In the genomic region with DNA sequence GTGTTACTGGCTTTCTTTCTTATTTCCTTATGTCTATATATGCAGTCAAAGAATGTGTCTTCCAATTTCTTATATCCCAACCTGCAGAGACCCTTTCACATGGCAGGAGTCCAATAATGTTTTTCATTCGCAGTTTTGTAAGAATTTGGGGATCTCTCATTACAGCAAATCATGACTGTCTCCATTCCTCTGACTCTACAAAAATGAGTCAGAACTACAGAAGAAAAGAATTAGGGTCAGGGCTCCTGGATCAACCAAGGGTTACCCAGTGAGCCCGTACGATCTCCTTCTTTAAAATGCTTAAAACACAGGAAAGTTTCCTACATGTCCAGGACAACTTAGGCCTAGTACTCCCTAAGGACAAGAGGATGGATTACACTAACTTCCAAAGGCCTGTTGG, we compare ENCODE assay signal across 33 cellular contexts.
"Had no signal": no experiment of that assay in that cellular context is flagged by ENCODE, and none has a peak within 500 bp of the region (broad histone marks: within the 10 kb centered on the region; RNA-seq: fewer than 3 reads in every experiment).

No MANE protein-coding gene starts in this region.

- H3K4me3 ChIP-seq: adrenal gland, body of pancreas, esophagus squamous epithelium, gastrocnemius medialis, heart left ventricle had no signal

- H3K4me1 Mint-ChIP-seq: activated B cell treated with CpG ODN at 0.5 μM for 24 hours; activated naive CD4-positive, alpha-beta T cell treated with anti-CD3 and anti-CD28 coated beads, Interleukin-2, amount 50 U/mL, for 24 hours; activated naive CD8-positive, alpha-beta T cell treated with anti-CD3 and anti-CD28 coated beads, Interleukin-2, amount 50 U/mL, for 24 hours had no signal

- H3K36me3 Mint-ChIP-seq: activated CD4-positive, alpha-beta memory T cell treated with anti-CD3 and anti-CD28 coated beads for 36 hours; activated CD8-positive, alpha-beta memory T cell treated with anti-CD3 and anti-CD28 coated beads, Interleukin-2, amount 10 ng/mL, durations not matched to agents 7 days and 5 days; activated naive CD4-positive, alpha-beta T cell treated with anti-CD3 and anti-CD28 coated beads, Interleukin-2, amount 50 U/mL, for 24 hours; activated naive CD8-positive, alpha-beta T cell treated with anti-CD3 and anti-CD28 coated beads for 36 hours had no signal

- DNase-seq: activated B cell treated with CpG ODN at 0.5 μM for 24 hours; activated CD4-positive, alpha-beta memory T cell treated with anti-CD3 and anti-CD28 coated beads for 36 hours; activated CD4-positive, alpha-beta T cell treated with anti-CD3 and anti-CD28 coated beads for 48 hours; activated CD4-positive, alpha-beta T cell treated with anti-CD3 and anti-CD28 coated beads, Interleukin-2, amount 50 U/mL, for 1 hour; activated CD8-positive, alpha-beta memory T cell treated with anti-CD3 and anti-CD28 coated beads, Interleukin-2, amount 10 ng/mL, durations not matched to agents 7 days and 5 days; activated CD8-positive, alpha-beta memory T cell treated with anti-CD3 and anti-CD28 coated beads, Interleukin-2, amount 50 U/mL, for 4 hours; activated CD8-positive, alpha-beta T cell treated with anti-CD3 and anti-CD28 coated beads, Interleukin-2, amount 10 ng/mL, durations not matched to agents 7 days and 5 days; activated effector memory CD4-positive, alpha-beta T cell treated with anti-CD3 and anti-CD28 coated beads, Interleukin-2, amount 50 U/mL, for 16 hours; activated naive CD4-positive, alpha-beta T cell treated with anti-CD3 and anti-CD28 coated beads for 36 hours; activated naive CD8-positive, alpha-beta T cell treated with anti-CD3 and anti-CD28 coated beads for 36 hours; activated naive CD8-positive, alpha-beta T cell treated with anti-CD3 and anti-CD28 coated beads, Interleukin-2, amount 50 U/mL, for 24 hours; activated T-cell treated with anti-CD3 and anti-CD28 coated beads, Interleukin-2, amount 50 U/mL, for 1 hour; activated T-cell treated with anti-CD3 and anti-CD28 coated beads, Interleukin-2, amount 50 U/mL, for 48 hours; adrenal gland; amygdala; body of pancreas; caudate nucleus; cortex of kidney; effector CD8-positive, alpha-beta T cell; esophagus squamous epithelium; foreskin keratinocyte; gastrocnemius medialis; glutamatergic neuron; heart left ventricle; T-helper 1 cell; T-helper 17 cell; T1000; WERI-Rb-1 had no signal

- H3K27ac ChIP-seq: adrenal gland, body of pancreas, epithelial cell of prostate, esophagus squamous epithelium, foreskin keratinocyte, gastrocnemius medialis, heart left ventricle, WERI-Rb-1 had no signal

- H3K36me3 ChIP-seq: adrenal gland, esophagus squamous epithelium, gastrocnemius medialis, heart left ventricle, WERI-Rb-1 had no signal

- H3K9me3 ChIP-seq: adrenal gland, body of pancreas, esophagus squamous epithelium, gastrocnemius medialis, heart left ventricle had no signal

- H3K27me3 Mint-ChIP-seq: activated naive CD8-positive, alpha-beta T cell treated with anti-CD3 and anti-CD28 coated beads, Interleukin-2, amount 50 U/mL, for 24 hours had no signal

- H3K27me3 ChIP-seq: adrenal gland, body of pancreas, esophagus squamous epithelium, gastrocnemius medialis, heart left ventricle had no signal

- H3K4me3 Mint-ChIP-seq: activated B cell treated with CpG ODN at 0.5 μM for 24 hours; activated CD4-positive, alpha-beta memory T cell treated with anti-CD3 and anti-CD28 coated beads for 36 hours; activated CD8-positive, alpha-beta memory T cell treated with anti-CD3 and anti-CD28 coated beads, Interleukin-2, amount 10 ng/mL, durations not matched to agents 7 days and 5 days; activated CD8-positive, alpha-beta T cell treated with anti-CD3 and anti-CD28 coated beads, Interleukin-2, amount 10 ng/mL, durations not matched to agents 7 days and 5 days; activated naive CD4-positive, alpha-beta T cell treated with anti-CD3 and anti-CD28 coated beads for 36 hours; activated naive CD4-positive, alpha-beta T cell treated with anti-CD3 and anti-CD28 coated beads, Interleukin-2, amount 50 U/mL, for 24 hours; activated naive CD8-positive, alpha-beta T cell treated with anti-CD3 and anti-CD28 coated beads for 36 hours; activated naive CD8-positive, alpha-beta T cell treated with anti-CD3 and anti-CD28 coated beads, Interleukin-2, amount 50 U/mL, for 24 hours; activated T-helper 1 cell treated with anti-CD3 and anti-CD28 coated beads, Interleukin-12 subunit alpha, Interleukin-12 subunit beta, Interleukin-2, Interleukin-4 antibody, amounts not matched to agents 30 ng/mL and 10 ng/mL and 1 ng/mL, durations not matched to agents 14 hours and 24 hours and 36 hours; T-helper 17 cell; T-helper 2 cell treated with Interferon-gamma antibody and Interleukin-4, amounts not matched to agents 5 μg/mL and 100 μg/mL, for 36 hours had no signal

- H3K4me1 ChIP-seq: adrenal gland, body of pancreas, foreskin keratinocyte, gastrocnemius medialis, heart left ventricle had no signal

- H3K9me3 Mint-ChIP-seq: activated B cell treated with CpG ODN at 0.5 μM for 24 hours; activated CD4-positive, alpha-beta memory T cell treated with anti-CD3 and anti-CD28 coated beads for 36 hours; activated naive CD4-positive, alpha-beta T cell treated with anti-CD3 and anti-CD28 coated beads for 36 hours; activated naive CD4-positive, alpha-beta T cell treated with anti-CD3 and anti-CD28 coated beads, Interleukin-2, amount 50 U/mL, for 24 hours; activated naive CD8-positive, alpha-beta T cell treated with anti-CD3 and anti-CD28 coated beads for 36 hours; activated naive CD8-positive, alpha-beta T cell treated with anti-CD3 and anti-CD28 coated beads, Interleukin-2, amount 50 U/mL, for 24 hours; activated T-helper 1 cell treated with anti-CD3 and anti-CD28 coated beads, Interleukin-12 subunit alpha, Interleukin-12 subunit beta, Interleukin-2, Interleukin-4 antibody, amounts not matched to agents 30 ng/mL and 10 ng/mL and 1 ng/mL, durations not matched to agents 14 hours and 24 hours and 36 hours; activated T-helper 2 cell treated with anti-CD3 and anti-CD28 coated beads, Interferon-gamma antibody, Interleukin-2, Interleukin-4, amounts not matched to agents 10 μg/mL and 5 μg/mL and 100 μg/mL, durations not matched to agents 14 hours and 24 hours and 36 hours; T-helper 2 cell treated with Interferon-gamma antibody and Interleukin-4, amounts not matched to agents 5 μg/mL and 100 μg/mL, for 36 hours had no signal

- H3K27ac Mint-ChIP-seq: activated B cell treated with CpG ODN at 0.5 μM for 24 hours; activated CD4-positive, alpha-beta memory T cell treated with anti-CD3 and anti-CD28 coated beads for 36 hours; activated CD8-positive, alpha-beta memory T cell treated with anti-CD3 and anti-CD28 coated beads, Interleukin-2, amount 10 ng/mL, durations not matched to agents 7 days and 5 days; activated CD8-positive, alpha-beta T cell treated with anti-CD3 and anti-CD28 coated beads, Interleukin-2, amount 10 ng/mL, durations not matched to agents 7 days and 5 days; activated naive CD4-positive, alpha-beta T cell treated with anti-CD3 and anti-CD28 coated beads for 36 hours; activated naive CD8-positive, alpha-beta T cell treated with anti-CD3 and anti-CD28 coated beads for 36 hours; activated naive CD8-positive, alpha-beta T cell treated with anti-CD3 and anti-CD28 coated beads, Interleukin-2, amount 50 U/mL, for 24 hours; activated T-helper 1 cell treated with anti-CD3 and anti-CD28 coated beads, Interleukin-12 subunit alpha, Interleukin-12 subunit beta, Interleukin-2, Interleukin-4 antibody, amounts not matched to agents 30 ng/mL and 10 ng/mL and 1 ng/mL, durations not matched to agents 14 hours and 24 hours and 36 hours; activated T-helper 2 cell treated with anti-CD3 and anti-CD28 coated beads, Interferon-gamma antibody, Interleukin-2, Interleukin-4, amounts not matched to agents 10 μg/mL and 5 μg/mL and 100 μg/mL, durations not matched to agents 14 hours and 24 hours and 36 hours; T-helper 17 cell; T-helper 2 cell treated with Interferon-gamma antibody and Interleukin-4, amounts not matched to agents 5 μg/mL and 100 μg/mL, for 36 hours had no signal
